In the genomic region with DNA sequence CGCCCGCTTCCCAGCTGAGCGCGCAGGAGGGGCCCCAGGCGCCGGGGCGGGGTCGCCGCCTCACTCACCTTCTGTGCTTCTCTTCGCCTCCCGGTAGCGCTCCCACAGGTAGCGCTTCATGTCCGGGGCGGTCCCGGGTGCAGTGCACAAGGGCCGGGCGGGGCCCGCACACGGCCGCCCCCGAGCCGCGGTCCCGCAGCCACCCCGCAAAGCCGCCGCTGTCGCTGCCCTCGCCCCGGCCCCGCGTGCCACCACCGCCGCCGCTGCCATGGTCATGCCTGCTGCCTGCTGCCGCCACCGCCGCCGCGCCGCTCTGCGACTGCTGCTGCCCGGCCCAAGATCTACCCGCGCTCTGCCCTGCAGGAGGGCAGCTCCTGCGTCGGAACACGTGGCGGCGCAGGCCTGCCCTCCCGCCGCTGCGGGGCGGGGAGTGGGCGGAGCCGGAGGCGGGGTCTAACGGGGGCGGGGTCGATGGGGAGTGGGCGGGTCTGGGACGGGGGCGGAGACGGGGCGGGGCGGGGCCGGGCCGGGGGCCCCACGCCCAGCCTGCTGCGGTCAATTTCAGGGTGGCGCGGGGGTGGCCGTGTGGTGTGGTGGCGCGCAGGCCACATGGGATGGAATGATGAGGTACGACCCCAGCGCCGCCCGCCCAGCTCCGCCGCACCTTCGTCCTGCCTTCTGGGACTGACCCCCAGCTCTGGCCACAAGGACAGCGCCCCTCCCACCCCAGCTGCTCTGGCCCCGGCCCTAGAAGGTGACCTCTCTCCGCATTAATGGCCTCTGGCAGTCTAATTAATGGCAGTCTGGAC, we compare ENCODE assay signal across 8 cellular contexts. TPM values are rescaled to one million over a fixed set of nuclear protein-coding genes. Genes with fewer than 3 reads are reported as not detected.
DNase-seq lines count a peak whose midpoint lies in the region; FAIRE-seq lines count a peak whose summit lies in the region.

Gene NT5DC3 (minus strand): TSS at position 354 of the 809 bp plus-strand sequence. CDS start 78 bp downstream, at position 276.

- no peak for FAIRE-seq in frontal cortex (lab: Jason Lieb, UNC)

- H3K9ac ChIP-seq in GM23248 (peak within 1 kb of the TSS; percentile 86), Karpas-422 (ENCODE audit: low read length) (peak within 1 kb of the TSS; percentile 71)

- H3K9me2 ChIP-seq in GM23248 (ENCODE audit: insufficient read depth) (no peaks in the 10 kb centered on the region), Karpas-422 (replicated peaks; ENCODE audit: insufficient read depth, low read length) (no peaks in the 10 kb centered on the region)

- no peaks in the 10 kb centered on the region for H3K9me3 ChIP-seq in GM23248 (ENCODE audit: low read depth)
- no peaks in the 10 kb centered on the region for H3K9me3 ChIP-seq in Karpas-422 (ENCODE audit: low read length)

- H3K27ac ChIP-seq in GM23248: no peak within 1 kb of the TSS
- H3K27ac ChIP-seq in Karpas-422 (ENCODE audit: low read length): no peak within 1 kb of the TSS

- peaks cover 8% of the 10 kb centered on the region for H3K4me1 ChIP-seq in GM23248 (ENCODE audit: insufficient read depth)
- peaks cover 11% of the 10 kb centered on the region for H3K4me1 ChIP-seq in Karpas-422 (ENCODE audit: low read length)

- H4K20me1 ChIP-seq in GM23248 (ENCODE audit: insufficient read depth): no peaks in the 10 kb centered on the region
- H4K20me1 ChIP-seq in Karpas-422 (ENCODE audit: insufficient read depth, low read depth, low read length): no peaks in the 10 kb centered on the region

- H3K4me3 ChIP-seq in GM23248: peak within 1 kb of the TSS; percentile 91
- H3K4me3 ChIP-seq in Karpas-422 (ENCODE audit: low read length): peak within 1 kb of the TSS; percentile 91

- 1 to 3% methylated on average over 56 to 75 of the region's 86 CpGs for WGBS in GM23248 (ENCODE audit: low coverage in 1 of 2, low lambda C conversion rate in 2 of 2, missing lambda C conversion rate in 2 of 2), 2 experiments

- in situ Hi-C loops in GM23248 (cut with MboI): no loop called here

- no peaks in the 10 kb centered on the region for H3K36me3 ChIP-seq in GM23248 (ENCODE audit: low read depth)
- no peaks in the 10 kb centered on the region for H3K36me3 ChIP-seq in Karpas-422 (ENCODE audit: insufficient read depth, low read length)

- peak within 1 kb of the TSS; percentile 77 for H3K4me2 ChIP-seq in GM23248 (ENCODE audit: unreplicated experiment)
- H3K4me2 ChIP-seq in Karpas-422 (ENCODE audit: low read depth, low read length, poor library complexity, severe bottlenecking): peak within 1 kb of the TSS; percentile 97

- DNase-seq in ELF-1 (ENCODE audit: low read depth, low spot score) (peak; percentile 81), GM23248 (peak; percentile 91), Karpas-422 (peak; percentile 91), SHP77 treated with DMSO at 0.1 percent for 48 hours (lab: John Stamatoyannopoulos, UW) (peak; percentile 29), frontal cortex (ENCODE audit: low spot score in 2 of 2) (peak; percentile 90 to 92), nucleus accumbens (lab: John Stamatoyannopoulos, UW) (peak in 54 of 56 donors; percentile 8 to 89 (median 70)), superior temporal gyrus (ENCODE audit: extremely low spot score) (peak; percentile 72)
- peak; percentile 54 to 82 (median 72) for DNase-seq in activated naive CD4-positive, alpha-beta T cell (lab: John Stamatoyannopoulos, UW)

- no peaks in the 10 kb centered on the region for H3F3A ChIP-seq in GM23248 (ENCODE audit: insufficient read depth)

- H2AFZ ChIP-seq in GM23248: peak within 1 kb of the TSS; percentile 85
- H2AFZ ChIP-seq in Karpas-422 (ENCODE audit: low read length): peak within 1 kb of the TSS; percentile 79; the same call in 1 of the 2 replicates

- H3K79me2 ChIP-seq in GM23248 (ENCODE audit: insufficient read depth): peaks cover 42% of the 10 kb centered on the region
- H3K79me2 ChIP-seq in Karpas-422 (ENCODE audit: low read length): no peaks in the 10 kb centered on the region

- no peaks in the 10 kb centered on the region for H3K27me3 ChIP-seq in GM23248 (replicated peaks; ENCODE audit: insufficient read depth)
- H3K27me3 ChIP-seq in Karpas-422 (ENCODE audit: low read length): no peaks in the 10 kb centered on the region; the same call in 1 of the 2 replicates

RNA-seq across cellular contexts. Expression of gene NT5DC3, which starts in this region (rescaled TPM):
- total RNA-seq in GM23248 (2014; rRNA removed; shearing (Covaris generic)): 4.3 and 5.2 TPM in 2 replicates
- polyA plus RNA-seq in GM23248 (2016; fragmentation: Nextera tagmentation; extraction: Ambion mirVana): 3.2 and 3.4 TPM in 2 replicates
- 1.5 and 1.7 TPM in 2 replicates for total RNA-seq in Karpas-422 (2014; rRNA removed; shearing (Covaris generic); ENCODE audit: low replicate concordance)
- 22.4 TPM for total RNA-seq in frontal cortex

Comparison
In these comparisons a context has a peak if more than half of its experiments do, and no peak if none do; other contexts are left out.
1. DNase-seq: peak in every context shown above with its lines; median percentile 91 in GM23248; 91 in Karpas-422; 91 in frontal cortex; 81 in ELF-1; 72 in superior temporal gyrus; 72 in activated naive CD4-positive, alpha-beta T cell; 70 in nucleus accumbens; 29 in SHP77 treated with DMSO at 0.1 percent for 48 hours.